10 cellular contexts compared by ENCODE assay signal in the genomic region with DNA sequence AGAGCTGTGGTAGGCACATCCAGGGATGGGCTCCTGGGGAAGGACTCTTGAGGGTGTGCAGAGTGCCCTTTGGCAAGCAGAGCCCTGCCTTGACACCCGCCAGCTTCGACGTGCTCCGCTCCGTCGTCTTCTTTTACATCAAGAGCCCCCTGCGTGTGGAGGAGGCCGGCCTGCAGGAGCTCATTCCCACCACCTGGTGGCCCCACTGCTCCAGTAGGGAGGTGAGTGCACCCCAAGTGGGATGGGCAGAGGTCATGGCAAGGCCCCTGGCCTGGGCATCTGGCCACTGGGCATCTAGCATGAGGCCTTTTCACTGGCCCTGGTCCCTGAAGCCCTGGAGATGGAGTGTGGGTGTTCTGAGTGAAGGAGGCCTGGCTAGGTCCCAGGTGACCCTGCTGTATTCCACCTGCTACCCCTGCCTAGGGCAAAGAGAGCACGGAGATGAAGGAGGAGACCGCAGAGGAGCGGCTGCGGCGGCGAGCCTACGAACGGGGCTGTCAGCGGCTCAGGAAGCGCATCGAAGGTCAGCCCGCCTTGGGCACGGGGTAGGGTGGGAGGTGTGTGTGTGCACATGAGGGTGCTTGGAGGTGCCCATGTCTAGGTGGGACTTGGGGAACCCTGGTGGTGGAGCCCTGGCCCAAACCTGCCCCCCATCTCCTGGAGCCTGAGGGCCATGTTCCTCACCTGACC. TPM values are rescaled to one million over a fixed set of nuclear protein-coding genes. Genes with fewer than 3 reads are reported as not detected.
DNase-seq lines count a peak whose midpoint lies in the region; ATAC-seq and TF ChIP-seq lines count a peak whose summit lies in the region.
"Had no signal": no experiment of that assay in that cellular context is flagged by ENCODE, and none has a peak within 500 bp of the region (broad histone marks: within the 10 kb centered on the region; RNA-seq: fewer than 3 reads in every experiment).

No MANE protein-coding gene starts in this region.

- no peak overlapping the region for H2AFZ ChIP-seq in smooth muscle cell (ENCODE audit: low read depth)

- H3K9me3 ChIP-seq in smooth muscle cell (replicated peaks; ENCODE audit: low read depth), result no peaks in the 10 kb centered on the region

- no peak overlapping the region for H3K27ac ChIP-seq in smooth muscle cell (ENCODE audit: low read depth)

- POLR2A ChIA-PET in activated CD8-positive, alpha-beta T cell treated with anti-CD3 and anti-CD28 coated beads for 36 hours (lab: Charles Lee), result interaction anchor here (5.6 kb wide), 1 partner anchor 20 kb away, joined by 40 read pairs; the partner anchor contains the start of genes AMIGO3 and GMPPB
- POLR2A ChIA-PET in activated CD8-positive, alpha-beta T cell treated with anti-CD3 and anti-CD28 coated beads, Interleukin-2, amount 10 ng/mL, durations not matched to agents 7 days and 5 days (lab: Charles Lee), result interaction anchor here (0.7 to 1.9 kb wide), 2 partner anchors 13 to 18 kb away, joined by 3 to 4 read pairs; partner anchors contain the start of gene AMIGO3

- H3K4me1 Mint-ChIP-seq in activated CD8-positive, alpha-beta T cell treated with anti-CD3 and anti-CD28 coated beads for 36 hours (ENCODE audit: low read depth), result no peaks in the 10 kb centered on the region
- no peaks in the 10 kb centered on the region for H3K4me1 Mint-ChIP-seq in activated CD8-positive, alpha-beta T cell treated with anti-CD3 and anti-CD28 coated beads, Interleukin-2, amount 10 ng/mL, durations not matched to agents 7 days and 5 days (ENCODE audit: low read depth)

- H3F3A ChIP-seq in smooth muscle cell (ENCODE audit: low read depth), result no peaks in the 10 kb centered on the region

- no peak for ATAC-seq in activated CD8-positive, alpha-beta T cell treated with anti-CD3 and anti-CD28 coated beads for 36 hours
- no peak for ATAC-seq in activated CD8-positive, alpha-beta T cell treated with anti-CD3 and anti-CD28 coated beads, Interleukin-2, amount 10 ng/mL, durations not matched to agents 7 days and 5 days

- H3K27ac Mint-ChIP-seq in activated CD8-positive, alpha-beta T cell treated with anti-CD3 and anti-CD28 coated beads for 36 hours, result no peak overlapping the region
- H3K27ac Mint-ChIP-seq in activated CD8-positive, alpha-beta T cell treated with anti-CD3 and anti-CD28 coated beads, Interleukin-2, amount 10 ng/mL, durations not matched to agents 7 days and 5 days, result no peak overlapping the region
- H3K27ac Mint-ChIP-seq: memory B cell; T-helper 1 cell treated with Interleukin-12 subunit alpha and Interleukin-12 subunit beta and Interleukin-4 antibody, amounts not matched to agents 30 μg/mL and 1 μg/mL, for 36 hours had no signal

- no peak overlapping the region for H3K4me3 Mint-ChIP-seq in activated CD8-positive, alpha-beta T cell treated with anti-CD3 and anti-CD28 coated beads for 36 hours
- H3K4me3 Mint-ChIP-seq in activated CD8-positive, alpha-beta T cell treated with anti-CD3 and anti-CD28 coated beads, Interleukin-2, amount 10 ng/mL, durations not matched to agents 7 days and 5 days, result no peak overlapping the region
- H3K4me3 Mint-ChIP-seq: memory B cell; T-helper 1 cell treated with Interleukin-12 subunit alpha and Interleukin-12 subunit beta and Interleukin-4 antibody, amounts not matched to agents 30 μg/mL and 1 μg/mL, for 36 hours had no signal

- peak; percentile 40 for DNase-seq in activated CD8-positive, alpha-beta T cell treated with anti-CD3 and anti-CD28 coated beads for 36 hours
- DNase-seq in activated CD8-positive, alpha-beta T cell treated with anti-CD3 and anti-CD28 coated beads, Interleukin-2, amount 10 ng/mL, durations not matched to agents 7 days and 5 days, result no peak
- DNase-seq in cardiac fibroblast (ENCODE audit: low read depth in 2 of 2), result no peak
- DNase-seq in smooth muscle cell (lab: John Stamatoyannopoulos, UW; ENCODE audit: unreplicated experiment), result no peak
- DNase-seq in activated T-cell treated with anti-CD3 and anti-CD28 coated beads for 4 hours, result no peak
- DNase-seq in activated effector memory CD4-positive, alpha-beta T cell treated with anti-CD3 and anti-CD28 coated beads, Interleukin-2, amount 50 U/mL, for 16 hours, result no peak
- DNase-seq: C1 segment of cervical spinal cord, KG1 had no signal

- peak; percentile 35 for TF ChIP-seq CTCF in activated CD8-positive, alpha-beta T cell treated with anti-CD3 and anti-CD28 coated beads for 36 hours (IDR thresholded peaks at IDR 0.05)
- TF ChIP-seq CTCF in cardiac fibroblast (IDR thresholded peaks at IDR 0.05; ENCODE audit: low read depth, low read length) (peak; percentile 67), smooth muscle cell (IDR thresholded peaks at IDR 0.05; ENCODE audit: borderline replicate concordance, insufficient read depth, poor library complexity, severe bottlenecking) (peak; percentile 49)

- no peaks in the 10 kb centered on the region for H3K9me3 Mint-ChIP-seq in activated CD8-positive, alpha-beta T cell treated with anti-CD3 and anti-CD28 coated beads for 36 hours
- no peaks in the 10 kb centered on the region for H3K9me3 Mint-ChIP-seq in activated CD8-positive, alpha-beta T cell treated with anti-CD3 and anti-CD28 coated beads, Interleukin-2, amount 10 ng/mL, durations not matched to agents 7 days and 5 days (ENCODE audit: insufficient read depth)
- H3K9me3 Mint-ChIP-seq: memory B cell; T-helper 1 cell treated with Interleukin-12 subunit alpha and Interleukin-12 subunit beta and Interleukin-4 antibody, amounts not matched to agents 30 μg/mL and 1 μg/mL, for 36 hours had no signal

- peaks cover 1% of the 10 kb centered on the region for H3K36me3 Mint-ChIP-seq in activated CD8-positive, alpha-beta T cell treated with anti-CD3 and anti-CD28 coated beads for 36 hours (ENCODE audit: low read depth)
- peaks cover 4% of the 10 kb centered on the region for H3K36me3 Mint-ChIP-seq in activated CD8-positive, alpha-beta T cell treated with anti-CD3 and anti-CD28 coated beads, Interleukin-2, amount 10 ng/mL, durations not matched to agents 7 days and 5 days (ENCODE audit: low read depth)

- intact Hi-C loops in activated CD8-positive, alpha-beta T cell treated with anti-CD3 and anti-CD28 coated beads for 36 hours (cut with micrococcal nuclease), result no loop called here

- no peaks in the 10 kb centered on the region for H3K79me2 ChIP-seq in smooth muscle cell (ENCODE audit: low read depth)

- no peaks in the 10 kb centered on the region for H3K36me3 ChIP-seq in smooth muscle cell (ENCODE audit: low read depth)

- no peaks in the 10 kb centered on the region for H3K27me3 Mint-ChIP-seq in activated CD8-positive, alpha-beta T cell treated with anti-CD3 and anti-CD28 coated beads for 36 hours
- H3K27me3 Mint-ChIP-seq in activated CD8-positive, alpha-beta T cell treated with anti-CD3 and anti-CD28 coated beads, Interleukin-2, amount 10 ng/mL, durations not matched to agents 7 days and 5 days (ENCODE audit: low read depth), result no peaks in the 10 kb centered on the region
- H3K27me3 Mint-ChIP-seq: memory B cell had no signal

- H4K20me1 ChIP-seq in smooth muscle cell (ENCODE audit: low read depth), result peaks cover 4% of the 10 kb centered on the region

- no peaks in the 10 kb centered on the region for H3K4me1 ChIP-seq in smooth muscle cell (ENCODE audit: low read depth)

- no peak overlapping the region for H3K9ac ChIP-seq in smooth muscle cell (ENCODE audit: low read depth)

- H3K4me3 ChIP-seq in cardiac fibroblast (replicated peaks in 1 of 2; ENCODE audit: low read depth in 2 of 2, low read length in 2 of 2), result no peak overlapping the region
- H3K4me3 ChIP-seq in smooth muscle cell, result no peak overlapping the region

- H3K27me3 ChIP-seq in smooth muscle cell (ENCODE audit: low read depth), result no peaks in the 10 kb centered on the region

- CTCF ChIA-PET in activated CD8-positive, alpha-beta T cell treated with anti-CD3 and anti-CD28 coated beads for 36 hours (lab: Charles Lee), result interaction anchor here (0.6 to 3.5 kb wide), 10 partner anchors 18 to 162 kb away, joined by 3 to 17 read pairs (median 4); partner anchors contain the start of genes AMIGO3, GMPPB and INKA1
- CTCF ChIA-PET in activated CD8-positive, alpha-beta T cell treated with anti-CD3 and anti-CD28 coated beads, Interleukin-2, amount 10 ng/mL, durations not matched to agents 7 days and 5 days (lab: Charles Lee), result interaction anchor here (0.7 to 3.7 kb wide), 15 partner anchors 10 to 205 kb away, joined by 3 to 19 read pairs (median 4); partner anchors contain the start of genes AMIGO3, CDHR4, GMPPB and INKA1

- no peak overlapping the region for H3K4me2 ChIP-seq in smooth muscle cell

- 88% methylated on average over 21 of the region's 21 CpGs for WGBS in smooth muscle cell (ENCODE audit: low lambda C conversion rate)

RNA-seq across cellular contexts. Expression of gene RNF123, which starts 12.2 kb away (rescaled TPM):
- total RNA-seq in activated CD8-positive, alpha-beta T cell treated with anti-CD3 and anti-CD28 coated beads for 36 hours, result 10 to 100 TPM; 22.0 to 31.7 TPM
- 10 to 100 TPM; 36.3 to 45.8 TPM for total RNA-seq in activated CD8-positive, alpha-beta T cell treated with anti-CD3 and anti-CD28 coated beads, Interleukin-2, amount 10 ng/mL, durations not matched to agents 7 days and 5 days
- 15.8 and 17.3 TPM in 2 replicates for total RNA-seq in smooth muscle cell
- polyA plus RNA-seq in smooth muscle cell, result 23.9 and 37.8 TPM in 2 replicates

RNA-seq across cellular contexts. Expression of gene MST1, which starts 12.3 kb away (rescaled TPM):
- total RNA-seq in activated CD8-positive, alpha-beta T cell treated with anti-CD3 and anti-CD28 coated beads for 36 hours, result 10 to 100 TPM in 1 of 2 experiments, 1 to 10 TPM in 1; 9.6 to 11.8 TPM
- total RNA-seq in activated CD8-positive, alpha-beta T cell treated with anti-CD3 and anti-CD28 coated beads, Interleukin-2, amount 10 ng/mL, durations not matched to agents 7 days and 5 days, result 1 to 10 TPM; 3.8 to 4.7 TPM
- 15.4 and 18.7 TPM in 2 replicates for total RNA-seq in smooth muscle cell
- polyA plus RNA-seq in smooth muscle cell, result 22.9 and 28.5 TPM in 2 replicates

RNA-seq across cellular contexts. Expression of gene AMIGO3, which starts 18.0 kb away (rescaled TPM):
- total RNA-seq in activated CD8-positive, alpha-beta T cell treated with anti-CD3 and anti-CD28 coated beads for 36 hours, result under 1 TPM in 1 of 2 experiments, not detected in 1; 0.23 TPM
- total RNA-seq in activated CD8-positive, alpha-beta T cell treated with anti-CD3 and anti-CD28 coated beads, Interleukin-2, amount 10 ng/mL, durations not matched to agents 7 days and 5 days, result 1 to 10 TPM in 1 of 2 experiments, under 1 TPM in 1; 0.95 to 2.0 TPM
- 2.8 and 2.9 TPM in 2 replicates for total RNA-seq in smooth muscle cell
- polyA plus RNA-seq in smooth muscle cell, result 2.2 and 2.4 TPM in 2 replicates

RNA-seq across cellular contexts. Expression of gene GMPPB, which starts 22.2 kb away (rescaled TPM):
- 10 to 100 TPM; 34.7 to 35.2 TPM for total RNA-seq in activated CD8-positive, alpha-beta T cell treated with anti-CD3 and anti-CD28 coated beads for 36 hours
- total RNA-seq in activated CD8-positive, alpha-beta T cell treated with anti-CD3 and anti-CD28 coated beads, Interleukin-2, amount 10 ng/mL, durations not matched to agents 7 days and 5 days, result 10 to 100 TPM; 50.4 to 53.0 TPM
- total RNA-seq in smooth muscle cell, result 21.1 and 21.3 TPM in 2 replicates
- polyA plus RNA-seq in smooth muscle cell, result 68.3 and 74.8 TPM in 2 replicates

RNA-seq across cellular contexts. Expression of gene APEH, which starts 27.4 kb away (rescaled TPM):
- 100 to 1,000 TPM; 165 to 166 TPM for total RNA-seq in activated CD8-positive, alpha-beta T cell treated with anti-CD3 and anti-CD28 coated beads for 36 hours
- 100 to 1,000 TPM; 179 to 192 TPM for total RNA-seq in activated CD8-positive, alpha-beta T cell treated with anti-CD3 and anti-CD28 coated beads, Interleukin-2, amount 10 ng/mL, durations not matched to agents 7 days and 5 days
- 53.1 and 69.4 TPM in 2 replicates for total RNA-seq in smooth muscle cell
- polyA plus RNA-seq in smooth muscle cell, result 91.7 and 104 TPM in 2 replicates
